Comparison of ENCODE assay signal across 8 cellular contexts in genomic region chr6:27020553-27020880, GRCh38.
DNase-seq lines count a peak whose midpoint lies in the region; ATAC-seq and TF ChIP-seq lines count a peak whose summit lies in the region.

No MANE protein-coding gene starts in this region.

- CTCF ChIA-PET in HEK293 (lab: Yijun Ruan, JAX), result interaction anchor here (0.6 kb wide), 2 partner anchors 13 to 425 kb away, joined by 3 read pairs; no protein-coding TSS in a partner anchor

- no CpG with 5 or more reads among the region's 9 CpGs for WGBS in iPS DF 6.9 (ENCODE audit: insufficient coverage, insufficient read length)

- no peaks in the 10 kb centered on the region for H3K36me3 Mint-ChIP-seq in activated T-helper 2 cell treated with anti-CD3 and anti-CD28 coated beads, Interferon-gamma antibody, Interleukin-2, Interleukin-4, amounts not matched to agents 10 μg/mL and 5 μg/mL and 100 μg/mL, durations not matched to agents 14 hours and 24 hours and 36 hours (ENCODE audit: low read depth)

- POLR2A ChIA-PET in HEK293 (lab: Yijun Ruan, JAX), result no interaction called here

- peaks cover 30% of the 10 kb centered on the region for H3K27me3 Mint-ChIP-seq in activated T-helper 2 cell treated with anti-CD3 and anti-CD28 coated beads, Interferon-gamma antibody, Interleukin-2, Interleukin-4, amounts not matched to agents 10 μg/mL and 5 μg/mL and 100 μg/mL, durations not matched to agents 14 hours and 24 hours and 36 hours (ENCODE audit: low read depth)

- H3K4me3 ChIP-seq in HEK293 (ENCODE audit: low read depth, low read length) (peak overlapping the region; percentile 73), iPS DF 6.9 (ENCODE audit: low read length) (peak overlapping the region; percentile 77; the same call in 1 of the 2 replicates), skeletal muscle tissue (ENCODE audit: low read length in 3 of 3) (peak overlapping the region; percentile 84 to 85 (median 84))

- peaks cover 10% of the 10 kb centered on the region for H3K4me1 Mint-ChIP-seq in activated T-helper 2 cell treated with anti-CD3 and anti-CD28 coated beads, Interferon-gamma antibody, Interleukin-2, Interleukin-4, amounts not matched to agents 10 μg/mL and 5 μg/mL and 100 μg/mL, durations not matched to agents 14 hours and 24 hours and 36 hours (ENCODE audit: low read depth)

- H3K4me1 ChIP-seq in HEK293 (ENCODE audit: control insufficient read depth, insufficient read depth, low read length), result 0 out of 2 replicates have a peak, but pooled peaks cover 2% of the 10 kb centered on the region
- H3K4me1 ChIP-seq in iPS DF 6.9 (ENCODE audit: control insufficient read depth, insufficient read depth, low read length), result no peaks in the 10 kb centered on the region; the same call in 1 of the 2 replicates
- H3K4me1 ChIP-seq in skeletal muscle tissue (ENCODE audit: control insufficient read depth in 3 of 3, insufficient read depth in 3 of 3, low read length in 3 of 3), result peaks cover 0 to 4% (median 2%) of the 10 kb centered on the region in 3 donors

- no peak for TF ChIP-seq CTCF in HEK293 (tag by site-specific recombination; IDR thresholded peaks at IDR 0.05)

- peak overlapping the region; percentile 77 for H3K4me3 Mint-ChIP-seq in activated T-helper 2 cell treated with anti-CD3 and anti-CD28 coated beads, Interferon-gamma antibody, Interleukin-2, Interleukin-4, amounts not matched to agents 10 μg/mL and 5 μg/mL and 100 μg/mL, durations not matched to agents 14 hours and 24 hours and 36 hours (ENCODE audit: low read depth)

- H3K27me3 ChIP-seq in iPS DF 6.9 (ENCODE audit: control insufficient read depth, insufficient read depth, low read length) (no peaks in the 10 kb centered on the region), skeletal muscle tissue (ENCODE audit: control insufficient read depth in 3 of 3, insufficient read depth in 3 of 3, low read length in 3 of 3) (no peaks in the 10 kb centered on the region)

- H3K9me3 ChIP-seq in HEK293 (ENCODE audit: control insufficient read depth, insufficient read depth, low read depth, low read length), result no peaks in the 10 kb centered on the region
- no peaks in the 10 kb centered on the region for H3K9me3 ChIP-seq in iPS DF 6.9 (ENCODE audit: control insufficient read depth, insufficient read depth, low read length)
- H3K9me3 ChIP-seq in skeletal muscle tissue (ENCODE audit: control insufficient read depth in 3 of 3, low read length in 3 of 3), result peaks cover 0 to 5% (median 0%) of the 10 kb centered on the region in 3 donors

- H3K9ac ChIP-seq in skeletal muscle tissue (ENCODE audit: low read depth in 1 of 3, low read length in 3 of 3), result peak overlapping the region in 1 of 3 donors; percentile 80

- peaks cover 17% of the 10 kb centered on the region for H3K9me3 Mint-ChIP-seq in activated T-helper 2 cell treated with anti-CD3 and anti-CD28 coated beads, Interferon-gamma antibody, Interleukin-2, Interleukin-4, amounts not matched to agents 10 μg/mL and 5 μg/mL and 100 μg/mL, durations not matched to agents 14 hours and 24 hours and 36 hours

- no peak overlapping the region for H3K27ac Mint-ChIP-seq in activated T-helper 2 cell treated with anti-CD3 and anti-CD28 coated beads, Interferon-gamma antibody, Interleukin-2, Interleukin-4, amounts not matched to agents 10 μg/mL and 5 μg/mL and 100 μg/mL, durations not matched to agents 14 hours and 24 hours and 36 hours

- H3K36me3 ChIP-seq in HEK293 (ENCODE audit: control insufficient read depth in 2 of 2, insufficient read depth in 1 of 2, low read length in 2 of 2) (no peaks in the 10 kb centered on the region), iPS DF 6.9 (ENCODE audit: control insufficient read depth, insufficient read depth, low read length) (no peaks in the 10 kb centered on the region), skeletal muscle tissue (ENCODE audit: control insufficient read depth in 3 of 3, insufficient read depth in 3 of 3, low read length in 3 of 3) (no peaks in the 10 kb centered on the region)

- intact Hi-C loops in activated T-helper 2 cell treated with anti-CD3 and anti-CD28 coated beads, Interferon-gamma antibody, Interleukin-2, Interleukin-4, amounts not matched to agents 10 μg/mL and 5 μg/mL and 100 μg/mL, durations not matched to agents 14 hours and 24 hours and 36 hours (cut with micrococcal nuclease), result no loop called here

- H3K27ac ChIP-seq in HEK293 (ENCODE audit: extremely low read depth, low read depth, low read length) (peak overlapping the region; percentile 91; the same call in 1 of the 2 replicates), iPS DF 6.9 (ENCODE audit: low read length) (no peak overlapping the region), skeletal muscle tissue (ENCODE audit: low read depth, low read length) (peak overlapping the region; percentile 84)

- ATAC-seq in HG02840 (IDR thresholded peaks at IDR 0.05; ENCODE audit: low FRiP score, unreplicated experiment) (no peak), HG03039 (IDR thresholded peaks at IDR 0.05; ENCODE audit: unreplicated experiment) (no peak)

- DNase-seq in activated T-helper 2 cell treated with anti-CD3 and anti-CD28 coated beads, Interferon-gamma antibody, Interleukin-2, Interleukin-4, amounts not matched to agents 10 μg/mL and 5 μg/mL and 100 μg/mL, durations not matched to agents 14 hours and 24 hours and 36 hours (ENCODE audit: low spot score), result no peak
- DNase-seq in iPS DF 6.9 (ENCODE audit: low read depth, low spot score), result no peak
- no peak for DNase-seq in AG08395 (ENCODE audit: low spot score)
- DNase-seq in NCI-H345 treated with DMSO at 0.1 percent for 48 hours (lab: John Stamatoyannopoulos, UW; ENCODE audit: unreplicated experiment), result no peak

TF ChIP-seq in HEK293, 187 proteins besides CTCF, POLR2A, EP300 and RAD21:
- no peak for TF ChIP-seq ZSCAN4 (tag by site-specific recombination; IDR thresholded peaks at IDR 0.05)
- 0 out of 2 replicates have a peak, but pooled peaks have one; percentile 38 for TF ChIP-seq ZNF366 (tag by site-specific recombination; conservative IDR thresholded peaks at IDR 0.05)
- peak; percentile 2; the same call in 1 of the 2 replicates for TF ChIP-seq TRIM28 (IDR thresholded peaks at IDR 0.05; ENCODE audit: borderline replicate concordance, low read length)
